Comparison of ENCODE assay signal across 1 cellular context in the genomic region with DNA sequence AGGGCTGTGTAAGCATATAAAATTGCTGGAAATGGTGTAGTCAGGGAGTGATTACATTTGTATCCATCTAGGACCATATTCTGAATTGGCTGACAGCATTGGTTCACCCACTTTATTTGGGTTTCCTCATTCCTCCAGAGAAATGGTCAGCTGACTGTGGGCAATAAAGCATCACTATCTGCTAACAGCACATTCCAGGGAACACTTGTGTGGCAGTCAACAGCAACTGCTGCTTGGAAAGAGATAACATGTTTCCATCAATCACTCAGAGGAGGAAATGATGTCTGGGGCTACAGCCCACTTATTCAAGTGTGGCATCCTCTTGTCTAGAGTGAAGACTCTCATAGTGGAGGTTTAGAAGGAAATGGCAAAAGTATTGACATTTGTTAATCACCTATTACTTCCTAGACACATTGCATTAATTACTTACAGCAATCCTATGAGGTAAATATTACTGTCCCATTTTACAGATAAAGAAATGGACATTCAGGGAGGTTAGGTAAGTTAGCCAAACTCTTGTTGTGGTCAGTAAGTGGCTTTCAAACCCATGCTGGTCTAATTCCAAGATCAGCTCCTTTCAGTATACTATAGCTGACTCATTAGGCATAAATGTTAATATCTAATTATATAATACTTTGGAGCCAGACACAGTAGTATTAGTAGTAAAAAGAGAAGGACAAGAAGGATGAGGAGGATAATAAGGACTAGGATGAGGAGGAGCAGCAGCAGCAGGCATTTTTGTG.
TF ChIP-seq lines count a peak whose summit lies in the region.

No MANE protein-coding gene starts in this region.

TF ChIP-seq in K562, 482 proteins besides CTCF, POLR2A, EP300 and RAD21 (continued from another document and continues in another):
- TF ChIP-seq, protein P1, sequence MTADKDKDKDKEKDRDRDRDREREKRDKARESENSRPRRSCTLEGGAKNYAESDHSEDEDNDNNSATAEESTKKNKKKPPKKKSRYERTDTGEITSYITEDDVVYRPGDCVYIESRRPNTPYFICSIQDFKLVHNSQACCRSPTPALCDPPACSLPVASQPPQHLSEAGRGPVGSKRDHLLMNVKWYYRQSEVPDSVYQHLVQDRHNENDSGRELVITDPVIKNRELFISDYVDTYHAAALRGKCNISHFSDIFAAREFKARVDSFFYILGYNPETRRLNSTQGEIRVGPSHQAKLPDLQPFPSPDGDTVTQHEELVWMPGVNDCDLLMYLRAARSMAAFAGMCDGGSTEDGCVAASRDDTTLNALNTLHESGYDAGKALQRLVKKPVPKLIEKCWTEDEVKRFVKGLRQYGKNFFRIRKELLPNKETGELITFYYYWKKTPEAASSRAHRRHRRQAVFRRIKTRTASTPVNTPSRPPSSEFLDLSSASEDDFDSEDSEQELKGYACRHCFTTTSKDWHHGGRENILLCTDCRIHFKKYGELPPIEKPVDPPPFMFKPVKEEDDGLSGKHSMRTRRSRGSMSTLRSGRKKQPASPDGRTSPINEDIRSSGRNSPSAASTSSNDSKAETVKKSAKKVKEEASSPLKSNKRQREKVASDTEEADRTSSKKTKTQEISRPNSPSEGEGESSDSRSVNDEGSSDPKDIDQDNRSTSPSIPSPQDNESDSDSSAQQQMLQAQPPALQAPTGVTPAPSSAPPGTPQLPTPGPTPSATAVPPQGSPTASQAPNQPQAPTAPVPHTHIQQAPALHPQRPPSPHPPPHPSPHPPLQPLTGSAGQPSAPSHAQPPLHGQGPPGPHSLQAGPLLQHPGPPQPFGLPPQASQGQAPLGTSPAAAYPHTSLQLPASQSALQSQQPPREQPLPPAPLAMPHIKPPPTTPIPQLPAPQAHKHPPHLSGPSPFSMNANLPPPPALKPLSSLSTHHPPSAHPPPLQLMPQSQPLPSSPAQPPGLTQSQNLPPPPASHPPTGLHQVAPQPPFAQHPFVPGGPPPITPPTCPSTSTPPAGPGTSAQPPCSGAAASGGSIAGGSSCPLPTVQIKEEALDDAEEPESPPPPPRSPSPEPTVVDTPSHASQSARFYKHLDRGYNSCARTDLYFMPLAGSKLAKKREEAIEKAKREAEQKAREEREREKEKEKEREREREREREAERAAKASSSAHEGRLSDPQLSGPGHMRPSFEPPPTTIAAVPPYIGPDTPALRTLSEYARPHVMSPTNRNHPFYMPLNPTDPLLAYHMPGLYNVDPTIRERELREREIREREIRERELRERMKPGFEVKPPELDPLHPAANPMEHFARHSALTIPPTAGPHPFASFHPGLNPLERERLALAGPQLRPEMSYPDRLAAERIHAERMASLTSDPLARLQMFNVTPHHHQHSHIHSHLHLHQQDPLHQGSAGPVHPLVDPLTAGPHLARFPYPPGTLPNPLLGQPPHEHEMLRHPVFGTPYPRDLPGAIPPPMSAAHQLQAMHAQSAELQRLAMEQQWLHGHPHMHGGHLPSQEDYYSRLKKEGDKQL (CRISPR knock-in tag; IDR thresholded peaks at IDR 0.05; ENCODE audit: borderline replicate concordance): no peak
- TF ChIP-seq ZC3H11A (IDR thresholded peaks at IDR 0.05; ENCODE audit: low read depth, low read length) (no peak), NFE2L1 (tag; IDR thresholded peaks at IDR 0.05; ENCODE audit: borderline replicate concordance, low read depth) (no peak), ZNF197 (CRISPR knock-in tag; IDR thresholded peaks at IDR 0.05; ENCODE audit: low read depth) (0 out of 2 replicates have a peak, but pooled peaks have one; percentile 37), ZKSCAN8 (CRISPR knock-in tag; IDR thresholded peaks at IDR 0.05) (no peak), ZNF696 (CRISPR knock-in tag; conservative IDR thresholded peaks at IDR 0.05) (no peak), BRCA1 (IDR thresholded peaks at IDR 0.05) (no peak), BRCA1 (CRISPR knock-in tag; IDR thresholded peaks at IDR 0.05) (no peak), CHD4 (IDR thresholded peaks at IDR 0.05; ENCODE audit: insufficient read depth, insufficient replicate concordance, low read depth, low read length, poor library complexity, severe bottlenecking) (no peak), XRCC3 (IDR thresholded peaks at IDR 0.05) (no peak), SMAD1 (IDR thresholded peaks at IDR 0.05; ENCODE audit: low read depth, low read length, partially characterized antibody) (peak; percentile 55), ZSCAN29 (IDR thresholded peaks at IDR 0.05) (no peak), SMAD4 (CRISPR knock-in tag; conservative IDR thresholded peaks at IDR 0.05) (peak; percentile 91), ZNF24 (IDR thresholded peaks at IDR 0.05) (peak; percentile 37; the same call in 1 of the 2 replicates), E2F3 (CRISPR knock-in tag; IDR thresholded peaks at IDR 0.05) (no peak), ZFX (CRISPR knock-in tag; IDR thresholded peaks at IDR 0.05) (no peak), POLR2AphosphoS5 (IDR thresholded peaks at IDR 0.05; ENCODE audit: control insufficient read depth, insufficient read depth, low read depth, low read length) (peak; percentile 97), KDM1A (IDR thresholded peaks at IDR 0.05) (peak; percentile 84 to 85; a peak in 3 of 4 replicates), TEAD2 (tag; IDR thresholded peaks at IDR 0.05) (peak; percentile 92), MYNN (IDR thresholded peaks at IDR 0.05) (peak; percentile 57; the same call in 1 of the 2 replicates), MYNN (CRISPR knock-in tag; IDR thresholded peaks at IDR 0.05) (no peak), EGR1 (conservative IDR thresholded peaks at IDR 0.05) (peak; percentile 28; the same call in 1 of the 2 replicates), FOXM1 (IDR thresholded peaks at IDR 0.05; ENCODE audit: low read depth) (peak; percentile 91), FOXM1 (CRISPR knock-in tag; IDR thresholded peaks at IDR 0.05; ENCODE audit: low read depth) (no peak), MYC (IDR thresholded peaks at IDR 0.05; ENCODE audit: low read depth, low read length) (no peak), MYC (CRISPR knock-in tag; IDR thresholded peaks at IDR 0.05; ENCODE audit: borderline replicate concordance, low read depth) (no peak), PML (IDR thresholded peaks at IDR 0.05; ENCODE audit: low read length) (peak; percentile 97), NCOR1 (IDR thresholded peaks at IDR 0.05) (peak; percentile 97), ATF7 (IDR thresholded peaks at IDR 0.05) (peak; percentile 55; the same call in 1 of the 2 replicates), MCM5 (IDR thresholded peaks at IDR 0.05; ENCODE audit: low read depth) (no peak), ZNF134 (CRISPR knock-in tag; conservative IDR thresholded peaks at IDR 0.05) (no peak), ZNF431 (CRISPR knock-in tag; IDR thresholded peaks at IDR 0.05) (no peak), JUN (IDR thresholded peaks at IDR 0.05; ENCODE audit: borderline replicate concordance, low read depth, low read length) (no peak), JUN (CRISPR knock-in tag; IDR thresholded peaks at IDR 0.05; ENCODE audit: borderline replicate concordance) (no peak), TAF9B (IDR thresholded peaks at IDR 0.05; ENCODE audit: partially characterized antibody) (peak; percentile 50), KDM4B (IDR thresholded peaks at IDR 0.05; ENCODE audit: borderline replicate concordance in 2 of 2, low read depth in 1 of 2) (no peak), HCFC1 (IDR thresholded peaks at IDR 0.05; ENCODE audit: low read depth, low read length) (no peak)
- TF ChIP-seq, protein P2, sequence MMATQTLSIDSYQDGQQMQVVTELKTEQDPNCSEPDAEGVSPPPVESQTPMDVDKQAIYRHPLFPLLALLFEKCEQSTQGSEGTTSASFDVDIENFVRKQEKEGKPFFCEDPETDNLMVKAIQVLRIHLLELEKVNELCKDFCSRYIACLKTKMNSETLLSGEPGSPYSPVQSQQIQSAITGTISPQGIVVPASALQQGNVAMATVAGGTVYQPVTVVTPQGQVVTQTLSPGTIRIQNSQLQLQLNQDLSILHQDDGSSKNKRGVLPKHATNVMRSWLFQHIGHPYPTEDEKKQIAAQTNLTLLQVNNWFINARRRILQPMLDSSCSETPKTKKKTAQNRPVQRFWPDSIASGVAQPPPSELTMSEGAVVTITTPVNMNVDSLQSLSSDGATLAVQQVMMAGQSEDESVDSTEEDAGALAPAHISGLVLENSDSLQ (IDR thresholded peaks at IDR 0.05): peak; percentile 92
- TF ChIP-seq, protein P3, sequence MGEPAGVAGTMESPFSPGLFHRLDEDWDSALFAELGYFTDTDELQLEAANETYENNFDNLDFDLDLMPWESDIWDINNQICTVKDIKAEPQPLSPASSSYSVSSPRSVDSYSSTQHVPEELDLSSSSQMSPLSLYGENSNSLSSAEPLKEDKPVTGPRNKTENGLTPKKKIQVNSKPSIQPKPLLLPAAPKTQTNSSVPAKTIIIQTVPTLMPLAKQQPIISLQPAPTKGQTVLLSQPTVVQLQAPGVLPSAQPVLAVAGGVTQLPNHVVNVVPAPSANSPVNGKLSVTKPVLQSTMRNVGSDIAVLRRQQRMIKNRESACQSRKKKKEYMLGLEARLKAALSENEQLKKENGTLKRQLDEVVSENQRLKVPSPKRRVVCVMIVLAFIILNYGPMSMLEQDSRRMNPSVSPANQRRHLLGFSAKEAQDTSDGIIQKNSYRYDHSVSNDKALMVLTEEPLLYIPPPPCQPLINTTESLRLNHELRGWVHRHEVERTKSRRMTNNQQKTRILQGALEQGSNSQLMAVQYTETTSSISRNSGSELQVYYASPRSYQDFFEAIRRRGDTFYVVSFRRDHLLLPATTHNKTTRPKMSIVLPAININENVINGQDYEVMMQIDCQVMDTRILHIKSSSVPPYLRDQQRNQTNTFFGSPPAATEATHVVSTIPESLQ (CRISPR knock-in tag; IDR thresholded peaks at IDR 0.05): no peak
- TF ChIP-seq, protein P4, sequence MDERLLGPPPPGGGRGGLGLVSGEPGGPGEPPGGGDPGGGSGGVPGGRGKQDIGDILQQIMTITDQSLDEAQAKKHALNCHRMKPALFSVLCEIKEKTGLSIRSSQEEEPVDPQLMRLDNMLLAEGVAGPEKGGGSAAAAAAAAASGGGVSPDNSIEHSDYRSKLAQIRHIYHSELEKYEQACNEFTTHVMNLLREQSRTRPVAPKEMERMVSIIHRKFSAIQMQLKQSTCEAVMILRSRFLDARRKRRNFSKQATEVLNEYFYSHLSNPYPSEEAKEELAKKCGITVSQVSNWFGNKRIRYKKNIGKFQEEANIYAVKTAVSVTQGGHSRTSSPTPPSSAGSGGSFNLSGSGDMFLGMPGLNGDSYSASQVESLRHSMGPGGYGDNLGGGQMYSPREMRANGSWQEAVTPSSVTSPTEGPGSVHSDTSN (CRISPR knock-in tag; IDR thresholded peaks at IDR 0.05; ENCODE audit: low read depth): 0 out of 2 replicates have a peak, but pooled peaks have one; percentile 42
- TF ChIP-seq, protein P4 (tag; conservative IDR thresholded peaks at IDR 0.05; ENCODE audit: low read depth): peak; percentile 99
- TF ChIP-seq, protein P5, sequence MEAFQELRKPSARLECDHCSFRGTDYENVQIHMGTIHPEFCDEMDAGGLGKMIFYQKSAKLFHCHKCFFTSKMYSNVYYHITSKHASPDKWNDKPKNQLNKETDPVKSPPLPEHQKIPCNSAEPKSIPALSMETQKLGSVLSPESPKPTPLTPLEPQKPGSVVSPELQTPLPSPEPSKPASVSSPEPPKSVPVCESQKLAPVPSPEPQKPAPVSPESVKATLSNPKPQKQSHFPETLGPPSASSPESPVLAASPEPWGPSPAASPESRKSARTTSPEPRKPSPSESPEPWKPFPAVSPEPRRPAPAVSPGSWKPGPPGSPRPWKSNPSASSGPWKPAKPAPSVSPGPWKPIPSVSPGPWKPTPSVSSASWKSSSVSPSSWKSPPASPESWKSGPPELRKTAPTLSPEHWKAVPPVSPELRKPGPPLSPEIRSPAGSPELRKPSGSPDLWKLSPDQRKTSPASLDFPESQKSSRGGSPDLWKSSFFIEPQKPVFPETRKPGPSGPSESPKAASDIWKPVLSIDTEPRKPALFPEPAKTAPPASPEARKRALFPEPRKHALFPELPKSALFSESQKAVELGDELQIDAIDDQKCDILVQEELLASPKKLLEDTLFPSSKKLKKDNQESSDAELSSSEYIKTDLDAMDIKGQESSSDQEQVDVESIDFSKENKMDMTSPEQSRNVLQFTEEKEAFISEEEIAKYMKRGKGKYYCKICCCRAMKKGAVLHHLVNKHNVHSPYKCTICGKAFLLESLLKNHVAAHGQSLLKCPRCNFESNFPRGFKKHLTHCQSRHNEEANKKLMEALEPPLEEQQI (IDR thresholded peaks at IDR 0.05): peak; percentile 68
- TF ChIP-seq, protein P6, sequence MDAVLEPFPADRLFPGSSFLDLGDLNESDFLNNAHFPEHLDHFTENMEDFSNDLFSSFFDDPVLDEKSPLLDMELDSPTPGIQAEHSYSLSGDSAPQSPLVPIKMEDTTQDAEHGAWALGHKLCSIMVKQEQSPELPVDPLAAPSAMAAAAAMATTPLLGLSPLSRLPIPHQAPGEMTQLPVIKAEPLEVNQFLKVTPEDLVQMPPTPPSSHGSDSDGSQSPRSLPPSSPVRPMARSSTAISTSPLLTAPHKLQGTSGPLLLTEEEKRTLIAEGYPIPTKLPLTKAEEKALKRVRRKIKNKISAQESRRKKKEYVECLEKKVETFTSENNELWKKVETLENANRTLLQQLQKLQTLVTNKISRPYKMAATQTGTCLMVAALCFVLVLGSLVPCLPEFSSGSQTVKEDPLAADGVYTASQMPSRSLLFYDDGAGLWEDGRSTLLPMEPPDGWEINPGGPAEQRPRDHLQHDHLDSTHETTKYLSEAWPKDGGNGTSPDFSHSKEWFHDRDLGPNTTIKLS (IDR thresholded peaks at IDR 0.05; ENCODE audit: borderline replicate concordance, low read depth): no peak
- TF ChIP-seq, protein P7, sequence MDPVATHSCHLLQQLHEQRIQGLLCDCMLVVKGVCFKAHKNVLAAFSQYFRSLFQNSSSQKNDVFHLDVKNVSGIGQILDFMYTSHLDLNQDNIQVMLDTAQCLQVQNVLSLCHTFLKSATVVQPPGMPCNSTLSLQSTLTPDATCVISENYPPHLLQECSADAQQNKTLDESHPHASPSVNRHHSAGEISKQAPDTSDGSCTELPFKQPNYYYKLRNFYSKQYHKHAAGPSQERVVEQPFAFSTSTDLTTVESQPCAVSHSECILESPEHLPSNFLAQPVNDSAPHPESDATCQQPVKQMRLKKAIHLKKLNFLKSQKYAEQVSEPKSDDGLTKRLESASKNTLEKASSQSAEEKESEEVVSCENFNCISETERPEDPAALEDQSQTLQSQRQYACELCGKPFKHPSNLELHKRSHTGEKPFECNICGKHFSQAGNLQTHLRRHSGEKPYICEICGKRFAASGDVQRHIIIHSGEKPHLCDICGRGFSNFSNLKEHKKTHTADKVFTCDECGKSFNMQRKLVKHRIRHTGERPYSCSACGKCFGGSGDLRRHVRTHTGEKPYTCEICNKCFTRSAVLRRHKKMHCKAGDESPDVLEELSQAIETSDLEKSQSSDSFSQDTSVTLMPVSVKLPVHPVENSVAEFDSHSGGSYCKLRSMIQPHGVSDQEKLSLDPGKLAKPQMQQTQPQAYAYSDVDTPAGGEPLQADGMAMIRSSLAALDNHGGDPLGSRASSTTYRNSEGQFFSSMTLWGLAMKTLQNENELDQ (CRISPR knock-in tag; IDR thresholded peaks at IDR 0.05; ENCODE audit: borderline replicate concordance): no peak
